In genomic region chr19:50003810-50004419, GRCh38 we compare ENCODE assay signal across 9 cellular contexts. TPM values are rescaled to one million over a fixed set of nuclear protein-coding genes. Genes with fewer than 3 reads are reported as not detected.
DNase-seq lines count a peak whose midpoint lies in the region; ATAC-seq and TF ChIP-seq lines count a peak whose summit lies in the region.
"Had no signal": no experiment of that assay in that cellular context is flagged by ENCODE, and none has a peak within 500 bp of the region (broad histone marks: within the 10 kb centered on the region; RNA-seq: fewer than 3 reads in every experiment).

No MANE protein-coding gene starts in this region.

- CTCF ChIA-PET in activated CD4-positive, alpha-beta memory T cell treated with anti-CD3 and anti-CD28 coated beads, Interleukin-2, amount 10 ng/mL, durations not matched to agents 7 days and 5 days (lab: Charles Lee), result interaction anchor here (0.9 to 1.5 kb wide), 2 partner anchors 11 to 93 kb away, joined by 3 to 4 read pairs; no protein-coding TSS in a partner anchor

- H3K27me3 ChIP-seq in BLaER1 (no peaks in the 10 kb centered on the region), foreskin keratinocyte (no peaks in the 10 kb centered on the region), H7 (ENCODE audit: control insufficient read depth, insufficient read depth, low read length) (no peaks in the 10 kb centered on the region)
- H3K27me3 ChIP-seq: upper lobe of left lung had no signal

- no peaks in the 10 kb centered on the region for H3K9me3 Mint-ChIP-seq in activated CD4-positive, alpha-beta memory T cell treated with anti-CD3 and anti-CD28 coated beads, Interleukin-2, amount 10 ng/mL, durations not matched to agents 7 days and 5 days
- H3K9me3 Mint-ChIP-seq in stimulated activated effector memory CD8-positive, alpha-beta T cell treated with anti-CD3 and anti-CD28 coated beads, Interleukin-12 subunit alpha, Interleukin-12 subunit beta, amount 100 ng/mL, for 72 hours, result no peaks in the 10 kb centered on the region

- peak overlapping the region; percentile 17 for H3K27ac Mint-ChIP-seq in activated CD4-positive, alpha-beta memory T cell treated with anti-CD3 and anti-CD28 coated beads, Interleukin-2, amount 10 ng/mL, durations not matched to agents 7 days and 5 days
- H3K27ac Mint-ChIP-seq in stimulated activated effector memory CD8-positive, alpha-beta T cell treated with anti-CD3 and anti-CD28 coated beads, Interleukin-12 subunit alpha, Interleukin-12 subunit beta, amount 100 ng/mL, for 72 hours, result peak overlapping the region; percentile 62

- H3K4me3 Mint-ChIP-seq in activated CD4-positive, alpha-beta memory T cell treated with anti-CD3 and anti-CD28 coated beads, Interleukin-2, amount 10 ng/mL, durations not matched to agents 7 days and 5 days, result peak overlapping the region; percentile 45
- peak overlapping the region; percentile 62 for H3K4me3 Mint-ChIP-seq in stimulated activated effector memory CD8-positive, alpha-beta T cell treated with anti-CD3 and anti-CD28 coated beads, Interleukin-12 subunit alpha, Interleukin-12 subunit beta, amount 100 ng/mL, for 72 hours

- POLR2A ChIA-PET in activated CD4-positive, alpha-beta memory T cell treated with anti-CD3 and anti-CD28 coated beads, Interleukin-2, amount 10 ng/mL, durations not matched to agents 7 days and 5 days (lab: Charles Lee), result interaction anchor here (1.1 to 2.2 kb wide), 3 partner anchors 11 to 74 kb away, joined by 3 to 10 read pairs (median 8); partner anchors contain the start of genes ATF5, NUP62, VRK3 and ZNF473

- no peaks in the 10 kb centered on the region for H3K9me3 ChIP-seq in BLaER1
- H3K9me3 ChIP-seq: upper lobe of left lung had no signal

- peak overlapping the region; percentile 51; the same call in 1 of the 2 replicates for H3K27ac ChIP-seq in BLaER1
- peak overlapping the region; percentile 79 for H3K27ac ChIP-seq in foreskin keratinocyte
- H3K27ac ChIP-seq: upper lobe of left lung had no signal

- H3K36me3 ChIP-seq in BLaER1 (peaks cover 99% of the 10 kb centered on the region), H7 (replicated peaks; ENCODE audit: control insufficient read depth, insufficient read depth, low read length) (peaks cover 6% of the 10 kb centered on the region)

- H3K27me3 Mint-ChIP-seq in activated CD4-positive, alpha-beta memory T cell treated with anti-CD3 and anti-CD28 coated beads, Interleukin-2, amount 10 ng/mL, durations not matched to agents 7 days and 5 days, result no peaks in the 10 kb centered on the region

- H3K4me1 ChIP-seq in BLaER1, result peaks cover 19% of the 10 kb centered on the region
- peaks cover 8% of the 10 kb centered on the region for H3K4me1 ChIP-seq in foreskin keratinocyte

- H3K4me1 Mint-ChIP-seq in activated CD4-positive, alpha-beta memory T cell treated with anti-CD3 and anti-CD28 coated beads, Interleukin-2, amount 10 ng/mL, durations not matched to agents 7 days and 5 days, result peaks cover 44% of the 10 kb centered on the region
- H3K4me1 Mint-ChIP-seq in stimulated activated effector memory CD8-positive, alpha-beta T cell treated with anti-CD3 and anti-CD28 coated beads, Interleukin-12 subunit alpha, Interleukin-12 subunit beta, amount 100 ng/mL, for 72 hours, result peaks cover 62% of the 10 kb centered on the region

- ATAC-seq in foreskin keratinocyte, result peak; percentile 87
- ATAC-seq in stimulated activated effector memory CD8-positive, alpha-beta T cell treated with anti-CD3 and anti-CD28 coated beads, Interleukin-12 subunit alpha, Interleukin-12 subunit beta, amount 100 ng/mL, for 72 hours, result peak; percentile 91
- ATAC-seq in HG03442 (IDR thresholded peaks at IDR 0.05; ENCODE audit: unreplicated experiment), result no peak

- H4K20me1 ChIP-seq in BLaER1, result peaks cover 92% of the 10 kb centered on the region

- DNase-seq in HS-27A (ENCODE audit: low read depth), result peak; percentile 92
- peak; percentile 65 for DNase-seq in activated CD4-positive, alpha-beta memory T cell treated with anti-CD3 and anti-CD28 coated beads, Interleukin-2, amount 10 ng/mL, durations not matched to agents 7 days and 5 days
- DNase-seq in foreskin keratinocyte, result peak; percentile 78 to 85
- DNase-seq in stimulated activated effector memory CD8-positive, alpha-beta T cell treated with anti-CD3 and anti-CD28 coated beads, Interleukin-12 subunit alpha, Interleukin-12 subunit beta, amount 100 ng/mL, for 72 hours (ENCODE audit: low spot score in 2 of 2), result peak; percentile 26 to 70
- no peak for DNase-seq in H7
- no peak for DNase-seq in DMS 273 treated with DMSO at 0.1 percent for 48 hours (lab: John Stamatoyannopoulos, UW)

- no peak for TF ChIP-seq CTCF in foreskin keratinocyte (conservative IDR thresholded peaks at IDR 0.05)

- peak overlapping the region; percentile 33; the same call in 1 of the 2 replicates for H3K9ac ChIP-seq in BLaER1

- H3K36me3 Mint-ChIP-seq in activated CD4-positive, alpha-beta memory T cell treated with anti-CD3 and anti-CD28 coated beads, Interleukin-2, amount 10 ng/mL, durations not matched to agents 7 days and 5 days (ENCODE audit: low read depth), result peaks cover 83% of the 10 kb centered on the region
- peaks cover 91% of the 10 kb centered on the region for H3K36me3 Mint-ChIP-seq in stimulated activated effector memory CD8-positive, alpha-beta T cell treated with anti-CD3 and anti-CD28 coated beads, Interleukin-12 subunit alpha, Interleukin-12 subunit beta, amount 100 ng/mL, for 72 hours

- peak overlapping the region; percentile 71 for H3K4me2 ChIP-seq in BLaER1

- no peak overlapping the region for H3K4me3 ChIP-seq in BLaER1
- H3K4me3 ChIP-seq in H7 (ENCODE audit: insufficient read depth, low read depth, low read length), result no peak overlapping the region
- H3K4me3 ChIP-seq: upper lobe of left lung had no signal

RNA-seq across cellular contexts. Expression of gene VRK3, which starts 21.3 kb away (rescaled TPM):
- total RNA-seq in activated CD4-positive, alpha-beta memory T cell treated with anti-CD3 and anti-CD28 coated beads, Interleukin-2, amount 10 ng/mL, durations not matched to agents 7 days and 5 days, result 10 to 100 TPM; 80.0 to 80.6 TPM
- 19.6 and 21.0 TPM in 2 replicates for total RNA-seq in foreskin keratinocyte
- 21.3 and 23.0 TPM in 2 replicates for polyA plus RNA-seq in foreskin keratinocyte
- 27.7 and 34.3 TPM in 2 replicates for total RNA-seq in H7 (2014; rRNA removed; shearing (Covaris generic))

RNA-seq across cellular contexts. Expression of gene ZNF473, which starts 21.9 kb away (rescaled TPM):
- total RNA-seq in activated CD4-positive, alpha-beta memory T cell treated with anti-CD3 and anti-CD28 coated beads, Interleukin-2, amount 10 ng/mL, durations not matched to agents 7 days and 5 days, result 1 to 10 TPM; 8.0 to 8.1 TPM
- 8.8 and 9.1 TPM in 2 replicates for total RNA-seq in foreskin keratinocyte
- 2.4 and 3.3 TPM in 2 replicates for polyA plus RNA-seq in foreskin keratinocyte
- total RNA-seq in H7 (2014; rRNA removed; shearing (Covaris generic)), result 6.8 and 8.2 TPM in 2 replicates

RNA-seq across cellular contexts. Expression of gene SIGLEC11, which starts 42.9 kb away (rescaled TPM):
- not detected for total RNA-seq in activated CD4-positive, alpha-beta memory T cell treated with anti-CD3 and anti-CD28 coated beads, Interleukin-2, amount 10 ng/mL, durations not matched to agents 7 days and 5 days
- not detected in 2 replicates for total RNA-seq in foreskin keratinocyte
- polyA plus RNA-seq in foreskin keratinocyte, result not detected in 2 replicates
- not detected in 2 replicates for total RNA-seq in H7 (2014; rRNA removed; shearing (Covaris generic))

Comparison
In these comparisons a context has a peak if more than half of its experiments do, and no peak if none do; other contexts are left out.
1. DNase-seq: peak in HS-27A (single experiment), activated CD4-positive, alpha-beta memory T cell treated with anti-CD3 and anti-CD28 coated beads, Interleukin-2, amount 10 ng/mL, durations not matched to agents 7 days and 5 days (single experiment), foreskin keratinocyte (2 of 2) and stimulated activated effector memory CD8-positive, alpha-beta T cell treated with anti-CD3 and anti-CD28 coated beads, Interleukin-12 subunit alpha, Interleukin-12 subunit beta, amount 100 ng/mL, for 72 hours (2 of 2); none in H7 (single experiment) and DMS 273 treated with DMSO at 0.1 percent for 48 hours (single experiment).